Comparison of ENCODE assay signal across 8 cellular contexts in the genomic region with DNA sequence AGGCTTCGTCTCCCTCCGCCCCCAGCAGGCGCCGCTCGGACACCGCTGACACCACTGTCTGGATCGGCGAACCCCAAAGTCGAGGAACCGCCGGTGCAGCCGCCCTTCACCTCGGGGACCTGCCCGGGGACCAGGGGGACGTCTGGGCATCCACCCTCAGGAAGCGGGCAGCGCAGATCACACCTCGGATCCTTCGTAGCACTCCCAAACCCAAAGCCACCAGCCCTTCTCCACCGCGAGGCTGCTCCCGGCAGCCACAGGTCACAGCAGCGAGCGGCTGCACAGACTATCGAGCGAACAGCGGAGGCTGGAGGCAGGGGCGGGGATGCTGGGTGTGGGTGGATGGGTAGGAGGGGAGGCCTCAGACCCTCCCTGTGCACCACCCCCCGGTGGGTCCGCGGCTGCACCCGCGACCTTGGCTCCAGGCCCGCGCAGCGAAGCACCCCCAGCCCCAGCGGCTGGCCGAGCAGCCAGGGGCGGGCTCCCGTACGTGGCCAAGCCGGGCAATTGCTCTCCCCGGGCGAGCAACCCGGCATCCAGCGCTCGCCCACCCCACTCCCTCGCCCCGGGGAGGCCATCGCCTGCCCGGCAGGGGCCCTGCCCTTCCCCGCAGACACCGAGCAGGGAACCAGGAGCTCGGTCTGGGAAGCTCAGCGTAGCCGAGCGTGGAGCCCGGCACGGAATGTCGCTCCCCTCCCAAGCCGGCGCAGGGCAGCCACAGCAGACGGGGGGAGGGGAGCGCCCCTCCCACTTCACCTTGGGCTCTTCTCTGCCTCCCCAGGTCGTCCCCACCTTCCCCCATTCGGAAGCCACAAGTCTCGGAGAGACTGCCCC. TPM values are rescaled to one million over a fixed set of nuclear protein-coding genes. Genes with fewer than 3 reads are reported as not detected.
A peak's percentile ranks its signal among the peaks of the same experiment; 100 is the strongest.
DNase-seq lines count a peak whose midpoint lies in the region; ATAC-seq and TF ChIP-seq lines count a peak whose summit lies in the region.

No MANE protein-coding gene starts in this region.

- no peaks in the 10 kb centered on the region for H3K9me3 Mint-ChIP-seq in activated T-helper 2 cell treated with anti-CD3 and anti-CD28 coated beads, Interferon-gamma antibody, Interleukin-2, Interleukin-4, amounts not matched to agents 10 μg/mL and 5 μg/mL and 100 μg/mL, durations not matched to agents 14 hours and 24 hours and 36 hours

- peak overlapping the region; percentile 26; the same call in 1 of the 2 replicates for H3K4me2 ChIP-seq in DOHH2 (ENCODE audit: low read length)

- H3K27me3 ChIP-seq in DOHH2 (ENCODE audit: control insufficient read depth, low read length) (peaks cover 60% of the 10 kb centered on the region), right atrium auricular region (no peaks in the 10 kb centered on the region)

- peak overlapping the region; percentile 8; the same call in 1 of the 2 replicates for H3K4me3 ChIP-seq in DOHH2 (ENCODE audit: low read length)
- H3K4me3 ChIP-seq in right atrium auricular region: peak overlapping the region; percentile 39 to 59
- H3K4me3 ChIP-seq in retinal pigment epithelial cell (ENCODE audit: low read length): peak overlapping the region; percentile 32

- H3K9me2 ChIP-seq in DOHH2 (replicated peaks; ENCODE audit: control insufficient read depth, low read length): no peaks in the 10 kb centered on the region

- H3F3A ChIP-seq in DOHH2 (ENCODE audit: control insufficient read depth, insufficient read depth): no peaks in the 10 kb centered on the region

- peaks cover 19% of the 10 kb centered on the region for H3K4me1 ChIP-seq in DOHH2 (ENCODE audit: control insufficient read depth, low read length)
- H3K4me1 ChIP-seq in right atrium auricular region: peaks cover 0 to 27% of the 10 kb centered on the region in 2 donors

- H3K79me2 ChIP-seq in DOHH2 (ENCODE audit: control insufficient read depth, low read length): no peaks in the 10 kb centered on the region

- H4K20me1 ChIP-seq in DOHH2 (ENCODE audit: control insufficient read depth, insufficient read depth, low read depth, low read length): no peaks in the 10 kb centered on the region

- peaks cover 5% of the 10 kb centered on the region for H3K4me1 Mint-ChIP-seq in activated T-helper 2 cell treated with anti-CD3 and anti-CD28 coated beads, Interferon-gamma antibody, Interleukin-2, Interleukin-4, amounts not matched to agents 10 μg/mL and 5 μg/mL and 100 μg/mL, durations not matched to agents 14 hours and 24 hours and 36 hours (ENCODE audit: low read depth)

- no peak overlapping the region for H3K27ac ChIP-seq in DOHH2 (ENCODE audit: low read depth, low read length)
- peak overlapping the region in 1 of 2 donors; percentile 46 for H3K27ac ChIP-seq in right atrium auricular region

- DNase-seq in NCI-H2171 (lab: John Stamatoyannopoulos, UW) (peak; percentile 15), right atrium auricular region (ENCODE audit: low spot score) (no peak), retinal pigment epithelial cell (ENCODE audit: low read depth) (no peak), HuH-7.5 (ENCODE audit: low spot score) (no peak), DMS79 (lab: John Stamatoyannopoulos, UW) (no peak)
- no peak for DNase-seq in activated T-helper 2 cell treated with anti-CD3 and anti-CD28 coated beads, Interferon-gamma antibody, Interleukin-2, Interleukin-4, amounts not matched to agents 10 μg/mL and 5 μg/mL and 100 μg/mL, durations not matched to agents 14 hours and 24 hours and 36 hours (ENCODE audit: low spot score)

- no peak overlapping the region for H3K27ac Mint-ChIP-seq in activated T-helper 2 cell treated with anti-CD3 and anti-CD28 coated beads, Interferon-gamma antibody, Interleukin-2, Interleukin-4, amounts not matched to agents 10 μg/mL and 5 μg/mL and 100 μg/mL, durations not matched to agents 14 hours and 24 hours and 36 hours

- no peaks in the 10 kb centered on the region for H3K36me3 Mint-ChIP-seq in activated T-helper 2 cell treated with anti-CD3 and anti-CD28 coated beads, Interferon-gamma antibody, Interleukin-2, Interleukin-4, amounts not matched to agents 10 μg/mL and 5 μg/mL and 100 μg/mL, durations not matched to agents 14 hours and 24 hours and 36 hours (ENCODE audit: low read depth)

- TF ChIP-seq CTCF in DOHH2 (IDR thresholded peaks at IDR 0.05; ENCODE audit: low read depth, low read length, poor library complexity, severe bottlenecking): no peak
- peak in 1 of 2 donors; percentile 52 for TF ChIP-seq CTCF in right atrium auricular region (IDR thresholded peaks at IDR 0.05)
- TF ChIP-seq CTCF in retinal pigment epithelial cell (conservative IDR thresholded peaks at IDR 0.05; ENCODE audit: low read depth, low read length): peak; percentile 24

- ATAC-seq in HG03175 (IDR thresholded peaks at IDR 0.05; ENCODE audit: unreplicated experiment): no peak

- H3K36me3 ChIP-seq in DOHH2 (ENCODE audit: control insufficient read depth, low read length): no peaks in the 10 kb centered on the region
- no peaks in the 10 kb centered on the region for H3K36me3 ChIP-seq in right atrium auricular region

- H3K9me3 ChIP-seq in DOHH2 (ENCODE audit: control insufficient read depth, insufficient read depth, low read length): no peaks in the 10 kb centered on the region
- H3K9me3 ChIP-seq in right atrium auricular region: no peaks in the 10 kb centered on the region

- H3K27me3 Mint-ChIP-seq in activated T-helper 2 cell treated with anti-CD3 and anti-CD28 coated beads, Interferon-gamma antibody, Interleukin-2, Interleukin-4, amounts not matched to agents 10 μg/mL and 5 μg/mL and 100 μg/mL, durations not matched to agents 14 hours and 24 hours and 36 hours (ENCODE audit: low read depth): peaks cover 56% of the 10 kb centered on the region

- intact Hi-C loops in activated T-helper 2 cell treated with anti-CD3 and anti-CD28 coated beads, Interferon-gamma antibody, Interleukin-2, Interleukin-4, amounts not matched to agents 10 μg/mL and 5 μg/mL and 100 μg/mL, durations not matched to agents 14 hours and 24 hours and 36 hours (cut with micrococcal nuclease): no loop called here

- H3K4me3 Mint-ChIP-seq in activated T-helper 2 cell treated with anti-CD3 and anti-CD28 coated beads, Interferon-gamma antibody, Interleukin-2, Interleukin-4, amounts not matched to agents 10 μg/mL and 5 μg/mL and 100 μg/mL, durations not matched to agents 14 hours and 24 hours and 36 hours (ENCODE audit: low read depth): peak overlapping the region; percentile 47

RNA-seq across cellular contexts. Expression of a gene that starts 1.0 kb away (rescaled TPM):
- total RNA-seq in activated T-helper 2 cell treated with anti-CD3 and anti-CD28 coated beads, Interferon-gamma antibody, Interleukin-2, Interleukin-4, amounts not matched to agents 10 μg/mL and 5 μg/mL and 100 μg/mL, durations not matched to agents 14 hours and 24 hours and 36 hours: 0.07 and 0.09 TPM in 2 replicates
- 1 to 10 TPM; 1.5 to 5.6 TPM for total RNA-seq in right atrium auricular region
